In genomic region chr7:25180592-25180923, GRCh38 we compare ENCODE assay signal across 1 cellular context.
A peak's percentile ranks its signal among the peaks of the same experiment; 100 is the strongest.
TF ChIP-seq lines count a peak whose summit lies in the region.

No MANE protein-coding gene starts in this region.

TF ChIP-seq in GM12878, 131 proteins besides CTCF, POLR2A, EP300 and RAD21 (continued from another document):
- 0 out of 2 replicates have a peak, but pooled peaks have one; percentile 1 for TF ChIP-seq ZNF687 (IDR thresholded peaks at IDR 0.05)
- peak; percentile 18 to 44; a peak in 2 of 4 replicates for TF ChIP-seq IKZF2 (IDR thresholded peaks at IDR 0.05)
- peak; percentile 80; the same call in 1 of the 2 replicates for TF ChIP-seq HDGF (IDR thresholded peaks at IDR 0.05)
- peak; percentile 31; the same call in 1 of the 2 replicates for TF ChIP-seq LARP7 (IDR thresholded peaks at IDR 0.05)
- no peak for TF ChIP-seq MXI1 (IDR thresholded peaks at IDR 0.05; ENCODE audit: low read depth, low read length)
- TF ChIP-seq IKZF1 (conservative IDR thresholded peaks at IDR 0.05), result peak; percentile 16; the same call in 1 of the 2 replicates
- TF ChIP-seq PAX8 (IDR thresholded peaks at IDR 0.05), result no peak
- 0 out of 2 replicates have a peak, but pooled peaks have one; percentile 13 for TF ChIP-seq RELB (IDR thresholded peaks at IDR 0.05; ENCODE audit: low read depth)
